In genomic region chr16:68361485-68361884, GRCh38 we compare ENCODE assay signal across 16 cellular contexts.
"Had no signal": no experiment of that assay in that cellular context is flagged by ENCODE, and none has a peak within 500 bp of the region (broad histone marks: within the 10 kb centered on the region; RNA-seq: fewer than 3 reads in every experiment).

No MANE protein-coding gene starts in this region.

- H3K4me3 ChIP-seq: body of pancreas, esophagus muscularis mucosa, gastroesophageal sphincter, lung, prostate gland, sigmoid colon, upper lobe of left lung had no signal

- H3K4me1 ChIP-seq: body of pancreas had no signal

- H3K27ac ChIP-seq: body of pancreas, esophagus muscularis mucosa, gastroesophageal sphincter, prostate gland, sigmoid colon, upper lobe of left lung had no signal

- ATAC-seq: body of pancreas, gastroesophageal sphincter, WTC11 had no signal

- DNase-seq: activated naive CD4-positive, alpha-beta T cell treated with anti-CD3 and anti-CD28 coated beads, Interleukin-2, amount 10 ng/mL, durations not matched to agents 7 days and 5 days; amniotic stem cell; body of pancreas; dermis blood vessel endothelial cell; hippocampal formation; naive B cell; sigmoid colon; stimulated activated CD4-positive, alpha-beta T cell treated with anti-CD3 and anti-CD28 coated beads, Interleukin-12 subunit alpha, Interleukin-12 subunit beta, amount 100 ng/mL, for 4 hours; stimulated activated naive CD4-positive, alpha-beta T cell treated with Interleukin-2 at 50 U/mL for 16 hours; T-helper 1 cell; upper lobe of left lung had no signal

- H3K9me3 ChIP-seq: body of pancreas, esophagus muscularis mucosa, gastroesophageal sphincter, prostate gland, sigmoid colon, upper lobe of left lung had no signal

- H3K27me3 ChIP-seq: body of pancreas, upper lobe of left lung had no signal
